In the genomic region with DNA sequence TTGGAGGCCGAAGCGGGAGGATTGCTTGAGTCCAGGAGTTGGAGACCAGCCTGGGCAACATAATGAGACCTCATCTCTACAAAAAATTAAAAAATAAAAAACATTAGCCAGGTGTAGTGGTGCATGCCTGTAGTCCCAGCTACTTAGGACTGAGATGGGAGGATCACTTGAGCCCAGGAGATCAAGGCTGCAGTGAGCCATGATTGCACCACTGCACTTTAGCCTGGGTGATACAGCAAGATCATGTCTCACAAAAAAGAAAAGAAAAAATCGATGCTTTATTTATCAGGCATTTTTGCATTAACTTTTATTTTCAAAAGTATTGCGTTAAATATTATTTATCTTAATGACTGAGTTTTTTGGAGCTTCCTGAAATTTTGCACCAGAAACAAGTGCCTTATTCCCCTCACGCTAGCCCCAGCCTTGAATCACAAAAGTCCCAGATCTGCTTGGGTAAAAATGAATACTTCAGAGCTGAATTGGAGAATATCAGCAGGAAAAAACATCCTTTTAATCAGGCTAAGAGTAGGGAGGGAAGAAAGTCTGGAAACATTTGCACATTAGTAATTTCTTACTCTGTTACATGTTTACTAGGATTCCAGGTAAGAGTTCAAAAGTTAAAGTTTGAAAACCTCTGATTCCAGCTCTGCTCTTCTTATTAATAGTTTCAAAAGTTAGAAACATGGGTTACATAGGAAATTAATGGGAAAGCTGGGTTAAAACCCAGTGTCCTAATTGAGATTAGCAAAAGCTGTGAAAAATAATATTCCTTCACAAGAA, we compare ENCODE assay signal across 8 cellular contexts.
"Had no signal": no experiment of that assay in that cellular context is flagged by ENCODE, and none has a peak within 500 bp of the region (broad histone marks: within the 10 kb centered on the region; RNA-seq: fewer than 3 reads in every experiment).

No MANE protein-coding gene starts in this region.

- H3K36me3 ChIP-seq: HAP-1 had no signal

- DNase-seq: GOT3, H7, HFFc6 had no signal

- H3K4me3 Mint-ChIP-seq: HFFc6 had no signal

- H3K4me3 ChIP-seq: HAP-1 had no signal

- H3K27ac Mint-ChIP-seq: HFFc6 had no signal

- H3K9me3 ChIP-seq: HAP-1 had no signal

- H3K9me3 Mint-ChIP-seq: HFFc6, IgD-negative memory B cell had no signal

- FAIRE-seq: HTR-8/SVneo had no signal

- H3K9ac ChIP-seq: KMS-11 had no signal

- H3K27ac ChIP-seq: KMS-11 had no signal

- ATAC-seq: HCT116 had no signal

- H3K4me2 ChIP-seq: KMS-11 had no signal

- H3K27me3 Mint-ChIP-seq: IgD-negative memory B cell had no signal
